In genomic region chr4:98260047-98260578, GRCh38 we compare ENCODE assay signal across 8 cellular contexts. TPM values are rescaled to one million over a fixed set of nuclear protein-coding genes. Genes with fewer than 3 reads are reported as not detected.
A peak's percentile ranks its signal among the peaks of the same experiment; 100 is the strongest.
DNase-seq lines count a peak whose midpoint lies in the region; ATAC-seq, FAIRE-seq and TF ChIP-seq lines count a peak whose summit lies in the region.

No MANE protein-coding gene starts in this region.

- peak overlapping the region; percentile 72 to 74 for H3K4me3 ChIP-seq in kidney (ENCODE audit: low read length in 2 of 2)

- in situ Hi-C loops in SK-MEL-5 (cut with HindIII; ENCODE audit: low pct_unique_long_range_greater_than_20kb, low sequenced_read_pairs) = no loop called here

- peaks cover 55% of the 10 kb centered on the region for H3K4me1 Mint-ChIP-seq in CD4-positive, alpha-beta T cell (ENCODE audit: low read depth)

- H3K27me3 Mint-ChIP-seq in CD4-positive, alpha-beta T cell = no peaks in the 10 kb centered on the region

- no peaks in the 10 kb centered on the region for H3K9me3 ChIP-seq in CD4-positive, alpha-beta T cell (ENCODE audit: control insufficient read depth, low read length)
- no peaks in the 10 kb centered on the region for H3K9me3 ChIP-seq in kidney (ENCODE audit: control insufficient read depth in 1 of 2, low read length in 2 of 2)

- no peaks in the 10 kb centered on the region for H3K27me3 ChIP-seq in CD4-positive, alpha-beta T cell (ENCODE audit: control insufficient read depth, insufficient read depth, low read length)

- no peak for TF ChIP-seq CTCF in CD4-positive, alpha-beta T cell (IDR thresholded peaks at IDR 0.05)
- no peak for TF ChIP-seq CTCF in kidney (IDR thresholded peaks at IDR 0.05; ENCODE audit: borderline replicate concordance, extremely low read depth, insufficient read depth)

- H3K36me3 ChIP-seq in kidney (ENCODE audit: control insufficient read depth in 1 of 2, insufficient read depth in 2 of 2, low read length in 2 of 2) = no peaks in the 10 kb centered on the region

- peak overlapping the region; percentile 82 for H3K27ac ChIP-seq in CD4-positive, alpha-beta T cell (ENCODE audit: low read depth, low read length)
- H3K27ac ChIP-seq in caudate nucleus (ENCODE audit: low read depth, low read length) (peak overlapping the region; percentile 97), kidney (ENCODE audit: low read depth in 2 of 2, low read length in 2 of 2) (peak overlapping the region; percentile 97 to 99)

- peak; percentile 5 for ATAC-seq in CD4-positive, alpha-beta T cell (ENCODE audit: poor library complexity)
- ATAC-seq in GM19397 (IDR thresholded peaks at IDR 0.05; ENCODE audit: unreplicated experiment) (peak; percentile 6), HG03457 (IDR thresholded peaks at IDR 0.05; ENCODE audit: unreplicated experiment) (peak; percentile 2)

- peaks cover 8% of the 10 kb centered on the region for H3K36me3 Mint-ChIP-seq in CD4-positive, alpha-beta T cell (ENCODE audit: low read depth)

- DNase-seq in CD4-positive, alpha-beta T cell = peak in 8 of 10 experiments; percentile 1 to 48 (median 14)
- DNase-seq in SK-MEL-5 (ENCODE audit: low read depth, low spot score) = peak; percentile 10
- DNase-seq in caudate nucleus (lab: John Stamatoyannopoulos, UW) = peak in 40 of 61 donors; percentile 14 to 81 (median 63)
- DNase-seq in kidney = peak; percentile 86
- peak; percentile 57 for DNase-seq in stimulated activated CD4-positive, alpha-beta T cell treated with anti-CD3 and anti-CD28 coated beads, Interleukin-15, amount 100 ng/mL, for 24 hours
- no peak for DNase-seq in NCI-H1048 (lab: John Stamatoyannopoulos, UW)

- H3K4me1 ChIP-seq in kidney (ENCODE audit: control insufficient read depth in 1 of 2, insufficient read depth in 1 of 2, low read depth in 1 of 2, low read length in 2 of 2) = peaks cover 8% of the 10 kb centered on the region in 2 donors

- FAIRE-seq in kidney (lab: Jason Lieb, UNC) = no peak

- CTCF ChIA-PET in CD4-positive, alpha-beta T cell (lab: Charles Lee) = interaction anchor here (1.6 to 1.7 kb wide), 2 partner anchors 117 to 735 kb away, joined by 5 to 11 read pairs; partner anchors contain the start of genes METAP1 and STPG2

- peak overlapping the region; percentile 74 to 89 for H3K9ac ChIP-seq in kidney (ENCODE audit: low read length in 2 of 2)

- H3K9me3 Mint-ChIP-seq in CD4-positive, alpha-beta T cell = no peaks in the 10 kb centered on the region

- POLR2A ChIA-PET in CD4-positive, alpha-beta T cell (lab: Charles Lee) = interaction anchor here (0.6 to 3.0 kb wide), 11 partner anchors 14 to 1686 kb away, joined by 3 to 29 read pairs (median 5); partner anchors contain the start of genes ADH5, DNAJB14, EIF4E and STPG2

- peak overlapping the region; percentile 95 for H3K4me3 Mint-ChIP-seq in CD4-positive, alpha-beta T cell

- peak overlapping the region; percentile 88 for H3K27ac Mint-ChIP-seq in CD4-positive, alpha-beta T cell

- intact Hi-C loops in CD4-positive, alpha-beta T cell (cut with DNase I, micrococcal nuclease) = loop anchor here (2.0 to 10.0 kb wide), 11 partner anchors 95 to 1692 kb away; partner anchors contain the start of genes ADH5 (in 2 of the 2), METAP1 (in 2 of the 2), EIF4E (in 1 of the 2) and H2AZ1 (in 1 of the 2)
- intact Hi-C loops in kidney (cut with DNase I) = no loop called here

RNA-seq across cellular contexts. Expression of gene RAP1GDS1, which starts 1.1 kb away (rescaled TPM):
- total RNA-seq in CD4-positive, alpha-beta T cell = 10 to 100 TPM; 22.3 to 25.2 TPM
- 47.1 and 48.6 TPM in 2 replicates for total RNA-seq in SK-MEL-5 (2014; rRNA removed; shearing (Covaris generic))
- polyA plus RNA-seq in SK-MEL-5 (2015; cell fraction: cytosol; rRNA removed) = 29.4 and 35.0 TPM in 2 replicates
- polyA plus RNA-seq in SK-MEL-5 (2015; cell fraction: nucleus; rRNA removed) = 28.8 and 34.2 TPM in 2 replicates
- total RNA-seq in kidney = 42.2 TPM
- 23.0 TPM for polyA plus RNA-seq in kidney (ENCODE audit: insufficient read depth, low read depth, low replicate concordance)
